15 cellular contexts compared by ENCODE assay signal in genomic region chr6:12516070-12516469, GRCh38.
DNase-seq lines count a peak whose midpoint lies in the region; ATAC-seq and TF ChIP-seq lines count a peak whose summit lies in the region.
"Had no signal": no experiment of that assay in that cellular context is flagged by ENCODE, and none has a peak within 500 bp of the region (broad histone marks: within the 10 kb centered on the region; RNA-seq: fewer than 3 reads in every experiment).

No MANE protein-coding gene starts in this region.

- intact Hi-C loops in Right ventricle myocardium inferior (cut with DNase I), result no loop called here
- intact Hi-C loops in heart left ventricle (cut with DNase I), result loop anchor here in 1 of 10 donors (10.0 kb wide), 1 partner anchor 59 kb away; no protein-coding TSS in a partner anchor
- intact Hi-C loops in upper lobe of right lung (cut with DNase I), result no loop called here

- H3K4me3 ChIP-seq in right atrium auricular region (no peak overlapping the region), heart left ventricle (peak overlapping the region in 3 of 12 donors; percentile 13 to 34 (median 29)), upper lobe of right lung (no peak overlapping the region)
- H3K4me3 ChIP-seq: HAP-1 had no signal

- WGBS in heart left ventricle, 4 donors, result 26 to 47% (median 37%) methylated on average over 1 of the region's 1 CpG

- peak; percentile 44 for ATAC-seq in Right ventricle myocardium inferior
- peak in 3 of 4 donors; percentile 59 to 65 (median 64) for ATAC-seq in heart left ventricle
- peak; percentile 79 for ATAC-seq in upper lobe of right lung
- ATAC-seq in HG02884 (IDR thresholded peaks at IDR 0.05; ENCODE audit: unreplicated experiment), result no peak

- no peak for TF ChIP-seq POLR2A in heart left ventricle (IDR thresholded peaks at IDR 0.05)

- H3K27me3 ChIP-seq in right atrium auricular region (no peaks in the 10 kb centered on the region), heart left ventricle (no peaks in the 10 kb centered on the region), upper lobe of right lung (no peaks in the 10 kb centered on the region)
- H3K27me3 ChIP-seq: neutrophil had no signal

- no peaks in the 10 kb centered on the region for H3K9me3 ChIP-seq in right atrium auricular region
- no peaks in the 10 kb centered on the region for H3K9me3 ChIP-seq in heart left ventricle
- H3K9me3 ChIP-seq in upper lobe of right lung, result no peaks in the 10 kb centered on the region
- H3K9me3 ChIP-seq: HAP-1, neutrophil had no signal

- H3K36me3 ChIP-seq in right atrium auricular region (no peaks in the 10 kb centered on the region), heart left ventricle (no peaks in the 10 kb centered on the region), upper lobe of right lung (no peaks in the 10 kb centered on the region)
- H3K36me3 ChIP-seq: HAP-1, neutrophil had no signal

- TF ChIP-seq CTCF in right atrium auricular region (IDR thresholded peaks at IDR 0.05) (no peak), heart left ventricle (IDR thresholded peaks at IDR 0.05) (no peak), upper lobe of right lung (IDR thresholded peaks at IDR 0.05) (no peak)

- H3K4me1 ChIP-seq in right atrium auricular region, result no peaks in the 10 kb centered on the region
- H3K4me1 ChIP-seq in heart left ventricle, result peaks cover 0 to 4% (median 0%) of the 10 kb centered on the region in 12 donors
- no peaks in the 10 kb centered on the region for H3K4me1 ChIP-seq in upper lobe of right lung
- H3K4me1 ChIP-seq: HAP-1 had no signal

- DNase-seq in Right ventricle myocardium inferior (ENCODE audit: missing footprints), result no peak
- DNase-seq in right atrium auricular region (ENCODE audit: low spot score), result no peak
- peak; percentile 3 for DNase-seq in NCI-H2227 (lab: John Stamatoyannopoulos, UW; ENCODE audit: unreplicated experiment)
- DNase-seq in heart left ventricle, result peak in 1 of 5 donors; percentile 31
- no peak for DNase-seq in upper lobe of right lung
- DNase-seq in NCI-H345 (lab: John Stamatoyannopoulos, UW), result no peak
- no peak for DNase-seq in GDM1 (lab: John Stamatoyannopoulos, UW)
- DNase-seq: activated CD4-positive, alpha-beta T cell treated with anti-CD3 and anti-CD28 coated beads, Interleukin-2, amount 50 U/mL, for 1 hour; foreskin melanocyte; NCI-H774; stimulated activated CD4-positive, alpha-beta T cell treated with anti-CD3 and anti-CD28 coated beads, Interleukin-2, amount 100 ng/mL, for 24 hours; SW 1271 had no signal

- no peak overlapping the region for H3K27ac ChIP-seq in right atrium auricular region
- H3K27ac ChIP-seq in heart left ventricle, result no peak overlapping the region
- H3K27ac ChIP-seq in upper lobe of right lung, result no peak overlapping the region
- H3K27ac ChIP-seq: neutrophil had no signal
